11 cellular contexts compared by ENCODE assay signal in genomic region chr4:2923141-2923551, GRCh38. TPM values are rescaled to one million over a fixed set of nuclear protein-coding genes. Genes with fewer than 3 reads are reported as not detected.
DNase-seq lines count a peak whose midpoint lies in the region; ATAC-seq and TF ChIP-seq lines count a peak whose summit lies in the region.
"Had no signal": no experiment of that assay in that cellular context is flagged by ENCODE, and none has a peak within 500 bp of the region (broad histone marks: within the 10 kb centered on the region; RNA-seq: fewer than 3 reads in every experiment).

No MANE protein-coding gene starts in this region.

- H3K27ac Mint-ChIP-seq in activated T-cell treated with anti-CD3 and anti-CD28 coated beads, Interleukin-2, amount 50 U/mL, for 24 hours: peak overlapping the region; percentile 89
- peak overlapping the region; percentile 50 to 80 for H3K27ac Mint-ChIP-seq in activated naive CD4-positive, alpha-beta T cell treated with anti-CD3 and anti-CD28 coated beads, Interleukin-2, amount 50 U/mL, for 72 hours

- no peak overlapping the region for H3K4me3 Mint-ChIP-seq in activated T-cell treated with anti-CD3 and anti-CD28 coated beads, Interleukin-2, amount 50 U/mL, for 24 hours

- H3K9me3 ChIP-seq in hepatocyte (ENCODE audit: low read depth): no peaks in the 10 kb centered on the region
- no peaks in the 10 kb centered on the region for H3K9me3 ChIP-seq in spleen

- H3K27ac ChIP-seq in hepatocyte: peak overlapping the region; percentile 79
- H3K27ac ChIP-seq in spleen: peak overlapping the region in 7 of 8 donors; percentile 2 to 80 (median 48)

- ATAC-seq in activated naive CD4-positive, alpha-beta T cell treated with anti-CD3 and anti-CD28 coated beads, Interleukin-2, amount 50 U/mL, for 72 hours: no peak
- ATAC-seq in GM18498 (IDR thresholded peaks at IDR 0.05; ENCODE audit: unreplicated experiment) (no peak), GM18907 (IDR thresholded peaks at IDR 0.05; ENCODE audit: unreplicated experiment) (no peak)
- ATAC-seq: sciatic nerve had no signal

- peaks cover 24% of the 10 kb centered on the region for H3K4me1 ChIP-seq in hepatocyte (ENCODE audit: insufficient read depth)
- peaks cover 15 to 50% (median 25%) of the 10 kb centered on the region in 6 donors for H3K4me1 ChIP-seq in spleen

- peaks cover 92% of the 10 kb centered on the region for H3K36me3 Mint-ChIP-seq in activated T-cell treated with anti-CD3 and anti-CD28 coated beads, Interleukin-2, amount 50 U/mL, for 24 hours (ENCODE audit: low read depth)
- peaks cover 14 to 33% of the 10 kb centered on the region in 2 donors for H3K36me3 Mint-ChIP-seq in activated naive CD4-positive, alpha-beta T cell treated with anti-CD3 and anti-CD28 coated beads, Interleukin-2, amount 50 U/mL, for 72 hours

- H3K4me1 Mint-ChIP-seq in activated T-cell treated with anti-CD3 and anti-CD28 coated beads, Interleukin-2, amount 50 U/mL, for 24 hours (ENCODE audit: low read depth): peaks cover 52% of the 10 kb centered on the region

- H3K36me3 ChIP-seq in hepatocyte (replicated peaks; ENCODE audit: insufficient read depth, low read depth): no peaks in the 10 kb centered on the region
- H3K36me3 ChIP-seq in spleen: peaks cover 6 to 96% (median 52%) of the 10 kb centered on the region in 6 donors

- H3K9me2 ChIP-seq in hepatocyte (replicated peaks; ENCODE audit: insufficient read depth): no peaks in the 10 kb centered on the region

- no peak for TF ChIP-seq CTCF in hepatocyte (IDR thresholded peaks at IDR 0.05; ENCODE audit: poor library complexity)
- TF ChIP-seq CTCF in spleen (IDR thresholded peaks at IDR 0.05 in 8 of 11, conservative IDR thresholded peaks at IDR 0.05 in 3 of 11): no peak

- H3K4me3 ChIP-seq in hepatocyte (no peak overlapping the region), spleen (peak overlapping the region in 1 of 8 donors; percentile 15)

- no peaks in the 10 kb centered on the region for H3K27me3 ChIP-seq in hepatocyte
- no peaks in the 10 kb centered on the region for H3K27me3 ChIP-seq in spleen (replicated peaks in 1 of 7)

- no peaks in the 10 kb centered on the region for H3K9me3 Mint-ChIP-seq in activated T-cell treated with anti-CD3 and anti-CD28 coated beads, Interleukin-2, amount 50 U/mL, for 24 hours
- H3K9me3 Mint-ChIP-seq in activated naive CD4-positive, alpha-beta T cell treated with anti-CD3 and anti-CD28 coated beads, Interleukin-2, amount 50 U/mL, for 72 hours: peaks cover 5 to 8% of the 10 kb centered on the region in 2 donors

- H2AFZ ChIP-seq in hepatocyte: no peak overlapping the region

- intact Hi-C loops in spleen (cut with DNase I; ENCODE audit: low total_unique reads): loop anchor here (10.0 kb wide), 1 partner anchor 68 kb away; no protein-coding TSS in a partner anchor

- H3K4me2 ChIP-seq in hepatocyte: no peak overlapping the region

- peaks cover 3% of the 10 kb centered on the region for H4K20me1 ChIP-seq in hepatocyte (ENCODE audit: insufficient read depth, poor library complexity, severe bottlenecking)

- DNase-seq in activated T-cell treated with anti-CD3 and anti-CD28 coated beads, Interleukin-2, amount 50 U/mL, for 24 hours: peak; percentile 37
- DNase-seq in activated T-cell treated with anti-CD3 and anti-CD28 coated beads, Interleukin-2, amount 50 U/mL, for 1 hour: no peak
- DNase-seq in activated naive CD4-positive, alpha-beta T cell treated with anti-CD3 and anti-CD28 coated beads, Interleukin-2, amount 50 U/mL, for 72 hours (ENCODE audit: low spot score in 2 of 2): no peak
- DNase-seq in hepatocyte (ENCODE audit: low spot score) (no peak), spleen (no peak), iPS-NIHi11 (ENCODE audit: low spot score) (no peak)
- DNase-seq: effector CD4-positive, alpha-beta T cell; NCI-H1436 treated with DMSO at 0.1 percent for 48 hours had no signal

- no peak for TF ChIP-seq POLR2A in spleen (IDR thresholded peaks at IDR 0.05)

- WGBS in hepatocyte (ENCODE audit: low lambda C conversion rate, missing lambda C conversion rate): 79% methylated on average over 10 of the region's 10 CpGs
- 58 to 75% (median 66%) methylated on average over 10 of the region's 10 CpGs for WGBS in spleen, 5 donors

- peaks cover 56% of the 10 kb centered on the region for H3K79me2 ChIP-seq in hepatocyte

- H3K27me3 Mint-ChIP-seq in activated T-cell treated with anti-CD3 and anti-CD28 coated beads, Interleukin-2, amount 50 U/mL, for 24 hours: no peaks in the 10 kb centered on the region

RNA-seq across cellular contexts. Expression of gene NOP14, which starts 40.1 kb away (rescaled TPM):
- 10 to 100 TPM; 62.9 to 77.1 TPM for total RNA-seq in activated naive CD4-positive, alpha-beta T cell treated with anti-CD3 and anti-CD28 coated beads, Interleukin-2, amount 50 U/mL, for 72 hours
- 18.2 and 22.7 TPM in 2 replicates for total RNA-seq in hepatocyte
- 18.8 and 21.7 TPM in 2 replicates for polyA plus RNA-seq in hepatocyte
- 10 to 100 TPM; 21.1 to 30.5 (median 25.0) TPM for total RNA-seq in spleen
- 10 to 100 TPM; 10.2 to 20.3 (median 12.2) TPM for polyA plus RNA-seq in spleen

RNA-seq across cellular contexts. Expression of gene GRK4, which starts 40.2 kb away (rescaled TPM):
- 1 to 10 TPM; 2.9 to 7.2 TPM for total RNA-seq in activated naive CD4-positive, alpha-beta T cell treated with anti-CD3 and anti-CD28 coated beads, Interleukin-2, amount 50 U/mL, for 72 hours
- total RNA-seq in hepatocyte: 4.9 and 5.4 TPM in 2 replicates
- polyA plus RNA-seq in hepatocyte: 5.5 and 6.1 TPM in 2 replicates
- 1 to 10 TPM; 1.8 to 4.3 (median 2.6) TPM for total RNA-seq in spleen
- 1 to 10 TPM; 1.0 to 1.7 (median 1.2) TPM for polyA plus RNA-seq in spleen
